ENCODE assay signal across 1 cellular context in the genomic region with DNA sequence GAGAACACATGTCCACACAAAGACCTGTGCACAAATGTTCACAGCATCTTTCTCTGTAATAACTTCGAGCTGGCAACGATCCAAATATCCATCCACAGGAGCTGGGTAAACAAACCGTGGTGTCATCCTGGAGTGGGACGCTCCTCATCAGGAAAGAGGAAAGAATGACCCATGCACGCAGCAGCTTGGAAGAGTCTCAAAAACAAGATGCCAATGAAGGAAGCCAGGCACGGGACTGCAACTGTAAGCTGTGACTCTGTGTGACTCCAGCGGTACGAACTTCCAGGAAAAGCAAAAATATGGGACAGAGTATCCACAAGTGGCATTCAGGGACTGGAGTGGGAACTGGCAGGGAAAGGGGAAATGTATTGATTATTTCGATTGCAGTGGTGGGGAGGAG.
A peak's percentile ranks its signal among the peaks of the same experiment; 100 is the strongest.
TF ChIP-seq lines count a peak whose summit lies in the region.

No MANE protein-coding gene starts in this region.

TF ChIP-seq in HepG2, 621 proteins besides CTCF, POLR2A, EP300 and RAD21 (continued from another document):
- TF ChIP-seq PRDM15 (CRISPR knock-in tag; IDR thresholded peaks at IDR 0.05) (peak; percentile 62; the same call in 1 of the 2 replicates), HOXA7 (CRISPR knock-in tag; IDR thresholded peaks at IDR 0.05) (no peak), FOXA1 (IDR thresholded peaks at IDR 0.05) (no peak), FOXA1 (CRISPR knock-in tag; IDR thresholded peaks at IDR 0.05) (peak; percentile 19; the same call in 1 of the 2 replicates), ZNF766 (CRISPR knock-in tag; IDR thresholded peaks at IDR 0.05; ENCODE audit: borderline replicate concordance) (no peak)
